Comparison of ENCODE assay signal across 1 cellular context in the genomic region with DNA sequence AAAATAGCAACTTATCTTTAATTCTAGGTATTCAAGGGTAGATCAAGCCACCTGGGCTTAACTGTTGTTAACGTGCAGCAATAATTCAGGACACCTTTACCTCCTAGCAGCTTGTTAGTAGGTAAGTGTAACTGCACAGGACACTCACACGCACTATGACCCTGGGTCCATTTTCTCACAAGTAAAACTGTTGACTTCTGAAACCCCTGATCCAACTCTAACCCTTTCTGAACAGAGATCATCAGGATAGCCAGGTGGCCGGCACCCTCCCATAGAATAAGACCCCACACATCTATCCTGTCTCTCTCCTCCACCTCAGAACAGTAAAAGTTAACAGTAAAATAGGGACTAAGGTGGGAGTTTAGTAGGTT.
TF ChIP-seq lines count a peak whose summit lies in the region.

No MANE protein-coding gene starts in this region.

TF ChIP-seq in HepG2, 621 proteins besides CTCF, POLR2A, EP300 and RAD21 (continued from another document):
- TF ChIP-seq, protein P1, sequence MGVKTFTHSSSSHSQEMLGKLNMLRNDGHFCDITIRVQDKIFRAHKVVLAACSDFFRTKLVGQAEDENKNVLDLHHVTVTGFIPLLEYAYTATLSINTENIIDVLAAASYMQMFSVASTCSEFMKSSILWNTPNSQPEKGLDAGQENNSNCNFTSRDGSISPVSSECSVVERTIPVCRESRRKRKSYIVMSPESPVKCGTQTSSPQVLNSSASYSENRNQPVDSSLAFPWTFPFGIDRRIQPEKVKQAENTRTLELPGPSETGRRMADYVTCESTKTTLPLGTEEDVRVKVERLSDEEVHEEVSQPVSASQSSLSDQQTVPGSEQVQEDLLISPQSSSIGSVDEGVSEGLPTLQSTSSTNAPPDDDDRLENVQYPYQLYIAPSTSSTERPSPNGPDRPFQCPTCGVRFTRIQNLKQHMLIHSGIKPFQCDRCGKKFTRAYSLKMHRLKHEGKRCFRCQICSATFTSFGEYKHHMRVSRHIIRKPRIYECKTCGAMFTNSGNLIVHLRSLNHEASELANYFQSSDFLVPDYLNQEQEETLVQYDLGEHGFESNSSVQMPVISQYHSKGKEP (CRISPR knock-in tag; IDR thresholded peaks at IDR 0.05): no peak
- no peak for TF ChIP-seq ZNF589 (CRISPR knock-in tag; conservative IDR thresholded peaks at IDR 0.05)
- 0 out of 2 replicates have a peak, but pooled peaks have one; percentile 25 for TF ChIP-seq MAFG (CRISPR knock-in tag; IDR thresholded peaks at IDR 0.05)
- no peak for TF ChIP-seq ARNTL (CRISPR knock-in tag; IDR thresholded peaks at IDR 0.05)
- TF ChIP-seq NCOR1 (IDR thresholded peaks at IDR 0.05; ENCODE audit: borderline replicate concordance, low read length): peak; percentile 66
- TF ChIP-seq HNF4A (CRISPR knock-in tag; IDR thresholded peaks at IDR 0.05): peak; percentile 53
- TF ChIP-seq ZNF629 (CRISPR knock-in tag; conservative IDR thresholded peaks at IDR 0.05): no peak
- TF ChIP-seq IRX3 (CRISPR knock-in tag; IDR thresholded peaks at IDR 0.05; ENCODE audit: borderline replicate concordance, low read depth): no peak
- no peak for TF ChIP-seq BCL6 (CRISPR knock-in tag; IDR thresholded peaks at IDR 0.05)
